In the genomic region with DNA sequence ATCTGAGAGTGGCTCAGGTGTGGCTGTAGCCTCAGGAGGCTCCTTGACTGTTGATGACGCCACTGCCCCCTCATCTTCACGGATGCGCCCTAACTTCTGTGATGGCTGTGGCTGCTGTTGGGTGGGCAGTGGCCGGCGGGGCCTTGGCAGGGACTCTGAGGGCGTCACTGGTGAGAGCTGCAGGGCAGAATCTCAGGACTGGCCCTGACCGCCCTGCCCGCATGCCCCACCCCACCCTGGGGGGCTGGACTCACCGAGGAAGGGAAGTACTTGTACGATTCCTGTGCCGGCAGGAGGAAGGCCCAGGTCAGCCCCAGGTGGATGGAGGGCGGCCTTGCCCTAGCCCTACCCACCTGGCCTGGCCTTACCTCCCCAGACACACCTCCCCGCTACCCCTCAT, we compare ENCODE assay signal across 1 cellular context.
TF ChIP-seq lines count a peak whose summit lies in the region.

No MANE protein-coding gene starts in this region.

TF ChIP-seq in K562, 482 proteins besides CTCF, POLR2A, EP300 and RAD21:
- TF ChIP-seq RBFOX2 (IDR thresholded peaks at IDR 0.05; ENCODE audit: low read depth, low read length): peak; percentile 13; the same call in 1 of the 2 replicates
- TF ChIP-seq CHD7 (IDR thresholded peaks at IDR 0.05; ENCODE audit: low read depth, low read length): no peak
